Comparison of ENCODE assay signal across 20 cellular contexts in genomic region chr12:53034459-53034858, GRCh38. TPM values are rescaled to one million over a fixed set of nuclear protein-coding genes. Genes with fewer than 3 reads are reported as not detected.
DNase-seq lines count a peak whose midpoint lies in the region; ATAC-seq and TF ChIP-seq lines count a peak whose summit lies in the region.
"Had no signal": no experiment of that assay in that cellular context is flagged by ENCODE, and none has a peak within 500 bp of the region (broad histone marks: within the 10 kb centered on the region; RNA-seq: fewer than 3 reads in every experiment).

No MANE protein-coding gene starts in this region.

- H3K36me3 ChIP-seq in endodermal cell (ENCODE audit: control insufficient read depth, insufficient read depth, low read length), result peaks cover 85% of the 10 kb centered on the region
- H3K36me3 ChIP-seq in uterus, result peaks cover 0 to 3% of the 10 kb centered on the region in 2 donors

- no peak for DNase-seq in activated naive CD4-positive, alpha-beta T cell (lab: John Stamatoyannopoulos, UW)
- no peak for DNase-seq in activated CD4-positive, alpha-beta memory T cell treated with anti-CD3 and anti-CD28 coated beads for 36 hours
- DNase-seq in endodermal cell (peak; percentile 27), NCI-H1436 (lab: John Stamatoyannopoulos, UW) (no peak), RKO (ENCODE audit: low spot score) (no peak), uterus (no peak)
- DNase-seq in stimulated activated effector memory CD8-positive, alpha-beta T cell treated with anti-CD3 and anti-CD28 coated beads, Interleukin-12 subunit alpha, Interleukin-12 subunit beta, amount 100 ng/mL, for 72 hours (ENCODE audit: low spot score in 2 of 2), result no peak
- DNase-seq: activated CD4-positive, alpha-beta T cell treated with anti-CD3 and anti-CD28 coated beads, Interleukin-2, amount 10 ng/mL, durations not matched to agents 24 days and 14 days; amniotic stem cell; caudate nucleus; DND-41; effector CD4-positive, alpha-beta T cell; Kasumi-1; left lung; NCI-H1092; NCI-H510A treated with DMSO at 0.1 percent for 48 hours; SW 1271 had no signal

- 94 to 96% methylated on average over 7 to 8 of the region's 8 CpGs for WGBS in endodermal cell (ENCODE audit: insufficient coverage in 1 of 2, insufficient read length in 1 of 2), 2 experiments

- H3K9me3 ChIP-seq in endodermal cell (ENCODE audit: control insufficient read depth, low read length) (no peaks in the 10 kb centered on the region), uterus (no peaks in the 10 kb centered on the region)
- H3K9me3 ChIP-seq: left lung had no signal

- H3K4me1 ChIP-seq in endodermal cell (ENCODE audit: control insufficient read depth, insufficient read depth, low read length), result no peaks in the 10 kb centered on the region
- no peaks in the 10 kb centered on the region for H3K4me1 ChIP-seq in uterus

- no peak overlapping the region for H3K4me3 ChIP-seq in endodermal cell (ENCODE audit: low read length)
- H3K4me3 ChIP-seq in uterus, result no peak overlapping the region
- H3K4me3 ChIP-seq: left lung had no signal

- no peak for TF ChIP-seq POLR2A in uterus (IDR thresholded peaks at IDR 0.05)

- H3K4me1 Mint-ChIP-seq in activated naive CD4-positive, alpha-beta T cell treated with anti-CD3 and anti-CD28 coated beads, Interleukin-2, amount 50 U/mL, for 24 hours, result peaks cover 26% of the 10 kb centered on the region
- H3K4me1 Mint-ChIP-seq in activated CD4-positive, alpha-beta memory T cell treated with anti-CD3 and anti-CD28 coated beads for 36 hours (ENCODE audit: low read depth), result peaks cover 16% of the 10 kb centered on the region
- H3K4me1 Mint-ChIP-seq in endodermal cell, result no peaks in the 10 kb centered on the region
- H3K4me1 Mint-ChIP-seq in stimulated activated effector memory CD8-positive, alpha-beta T cell treated with anti-CD3 and anti-CD28 coated beads, Interleukin-12 subunit alpha, Interleukin-12 subunit beta, amount 100 ng/mL, for 72 hours, result peaks cover 6% of the 10 kb centered on the region

- peak overlapping the region; percentile 47 for H3K27ac Mint-ChIP-seq in activated naive CD4-positive, alpha-beta T cell treated with anti-CD3 and anti-CD28 coated beads, Interleukin-2, amount 50 U/mL, for 24 hours
- H3K27ac Mint-ChIP-seq in activated CD4-positive, alpha-beta memory T cell treated with anti-CD3 and anti-CD28 coated beads for 36 hours, result peak overlapping the region; percentile 57
- H3K27ac Mint-ChIP-seq in endodermal cell, result no peak overlapping the region
- peak overlapping the region; percentile 72 for H3K27ac Mint-ChIP-seq in stimulated activated effector memory CD8-positive, alpha-beta T cell treated with anti-CD3 and anti-CD28 coated beads, Interleukin-12 subunit alpha, Interleukin-12 subunit beta, amount 100 ng/mL, for 72 hours
- H3K27ac Mint-ChIP-seq: activated CD4-positive, alpha-beta T cell treated with anti-CD3 and anti-CD28 coated beads, Interleukin-2, amount 10 ng/mL, durations not matched to agents 24 days and 14 days; activated T-helper 2 cell treated with anti-CD3 and anti-CD28 coated beads, Interferon-gamma antibody, Interleukin-2, Interleukin-4, amounts not matched to agents 10 μg/mL and 5 μg/mL and 100 μg/mL, durations not matched to agents 14 hours and 24 hours and 36 hours had no signal

- H3K36me3 Mint-ChIP-seq in activated naive CD4-positive, alpha-beta T cell treated with anti-CD3 and anti-CD28 coated beads, Interleukin-2, amount 50 U/mL, for 24 hours, result peaks cover 17% of the 10 kb centered on the region
- peaks cover 62% of the 10 kb centered on the region for H3K36me3 Mint-ChIP-seq in activated CD4-positive, alpha-beta memory T cell treated with anti-CD3 and anti-CD28 coated beads for 36 hours
- peaks cover 80% of the 10 kb centered on the region for H3K36me3 Mint-ChIP-seq in endodermal cell (ENCODE audit: low read depth)
- peaks cover 100% of the 10 kb centered on the region for H3K36me3 Mint-ChIP-seq in stimulated activated effector memory CD8-positive, alpha-beta T cell treated with anti-CD3 and anti-CD28 coated beads, Interleukin-12 subunit alpha, Interleukin-12 subunit beta, amount 100 ng/mL, for 72 hours

- no peak for ATAC-seq in stimulated activated effector memory CD8-positive, alpha-beta T cell treated with anti-CD3 and anti-CD28 coated beads, Interleukin-12 subunit alpha, Interleukin-12 subunit beta, amount 100 ng/mL, for 72 hours
- ATAC-seq: left lung had no signal

- CTCF ChIA-PET in activated CD4-positive, alpha-beta memory T cell treated with anti-CD3 and anti-CD28 coated beads for 36 hours (lab: Charles Lee), result interaction anchor here (1.3 kb wide), 1 partner anchor 10 kb away, joined by 3 read pairs; no protein-coding TSS in a partner anchor

- H3K27me3 Mint-ChIP-seq in activated naive CD4-positive, alpha-beta T cell treated with anti-CD3 and anti-CD28 coated beads, Interleukin-2, amount 50 U/mL, for 24 hours, result no peaks in the 10 kb centered on the region
- H3K27me3 Mint-ChIP-seq in activated CD4-positive, alpha-beta memory T cell treated with anti-CD3 and anti-CD28 coated beads for 36 hours, result no peaks in the 10 kb centered on the region
- no peaks in the 10 kb centered on the region for H3K27me3 Mint-ChIP-seq in endodermal cell (ENCODE audit: insufficient read depth)
- H3K27me3 Mint-ChIP-seq: activated CD4-positive, alpha-beta T cell treated with anti-CD3 and anti-CD28 coated beads, Interleukin-2, amount 10 ng/mL, durations not matched to agents 24 days and 14 days had no signal

- H3K27ac ChIP-seq in endodermal cell (ENCODE audit: low read depth, low read length), result no peak overlapping the region
- no peak overlapping the region for H3K27ac ChIP-seq in uterus
- H3K27ac ChIP-seq: RWPE1 had no signal

- intact Hi-C loops in activated CD4-positive, alpha-beta memory T cell treated with anti-CD3 and anti-CD28 coated beads for 36 hours (cut with micrococcal nuclease), result no loop called here
- intact Hi-C loops in uterus (cut with DNase I; ENCODE audit: low total_unique reads), result no loop called here

- TF ChIP-seq CTCF in endodermal cell (conservative IDR thresholded peaks at IDR 0.05) (no peak), uterus (IDR thresholded peaks at IDR 0.05) (no peak)

- POLR2A ChIA-PET in activated CD4-positive, alpha-beta memory T cell treated with anti-CD3 and anti-CD28 coated beads for 36 hours (lab: Charles Lee), result no interaction called here

- no peak overlapping the region for H3K4me3 Mint-ChIP-seq in activated naive CD4-positive, alpha-beta T cell treated with anti-CD3 and anti-CD28 coated beads, Interleukin-2, amount 50 U/mL, for 24 hours
- no peak overlapping the region for H3K4me3 Mint-ChIP-seq in activated CD4-positive, alpha-beta memory T cell treated with anti-CD3 and anti-CD28 coated beads for 36 hours
- no peak overlapping the region for H3K4me3 Mint-ChIP-seq in endodermal cell
- H3K4me3 Mint-ChIP-seq in stimulated activated effector memory CD8-positive, alpha-beta T cell treated with anti-CD3 and anti-CD28 coated beads, Interleukin-12 subunit alpha, Interleukin-12 subunit beta, amount 100 ng/mL, for 72 hours, result no peak overlapping the region
- H3K4me3 Mint-ChIP-seq: activated CD4-positive, alpha-beta T cell treated with anti-CD3 and anti-CD28 coated beads, Interleukin-2, amount 10 ng/mL, durations not matched to agents 24 days and 14 days had no signal

- no peak overlapping the region for H3K9ac ChIP-seq in endodermal cell (ENCODE audit: extremely low read depth, low read length, poor library complexity, severe bottlenecking)

- H3K27me3 ChIP-seq in endodermal cell (ENCODE audit: control insufficient read depth, insufficient read depth, low read length, poor library complexity, severe bottlenecking) (no peaks in the 10 kb centered on the region), uterus (no peaks in the 10 kb centered on the region)
- H3K27me3 ChIP-seq: left lung had no signal

- H3K9me3 Mint-ChIP-seq in activated naive CD4-positive, alpha-beta T cell treated with anti-CD3 and anti-CD28 coated beads, Interleukin-2, amount 50 U/mL, for 24 hours, result no peaks in the 10 kb centered on the region
- H3K9me3 Mint-ChIP-seq in activated CD4-positive, alpha-beta memory T cell treated with anti-CD3 and anti-CD28 coated beads for 36 hours, result no peaks in the 10 kb centered on the region
- H3K9me3 Mint-ChIP-seq in endodermal cell, result no peaks in the 10 kb centered on the region
- no peaks in the 10 kb centered on the region for H3K9me3 Mint-ChIP-seq in stimulated activated effector memory CD8-positive, alpha-beta T cell treated with anti-CD3 and anti-CD28 coated beads, Interleukin-12 subunit alpha, Interleukin-12 subunit beta, amount 100 ng/mL, for 72 hours
- H3K9me3 Mint-ChIP-seq: activated CD4-positive, alpha-beta T cell treated with anti-CD3 and anti-CD28 coated beads, Interleukin-2, amount 10 ng/mL, durations not matched to agents 24 days and 14 days; activated T-helper 2 cell treated with anti-CD3 and anti-CD28 coated beads, Interferon-gamma antibody, Interleukin-2, Interleukin-4, amounts not matched to agents 10 μg/mL and 5 μg/mL and 100 μg/mL, durations not matched to agents 14 hours and 24 hours and 36 hours had no signal

RNA-seq across cellular contexts. Expression of gene TNS2, which starts 15.4 kb away (rescaled TPM):
- total RNA-seq in activated CD4-positive, alpha-beta memory T cell treated with anti-CD3 and anti-CD28 coated beads for 36 hours, result 1 to 10 TPM; 1.8 to 2.4 TPM
- 10 to 100 TPM; 10.2 to 12.6 TPM for total RNA-seq in endodermal cell
- polyA plus RNA-seq in endodermal cell (2013, experiment 1 of 2), result 9.5 TPM
- polyA plus RNA-seq in endodermal cell (2013, experiment 2 of 2), result 9.6 TPM
- 100 to 1,000 TPM in 2 of 4 donors, 10 to 100 TPM in 2; 64.0 to 394 (median 112) TPM for total RNA-seq in uterus

RNA-seq across cellular contexts. Expression of gene EIF4B, which starts 28.2 kb away (rescaled TPM):
- 100 to 1,000 TPM; 686 to 718 TPM for total RNA-seq in activated CD4-positive, alpha-beta memory T cell treated with anti-CD3 and anti-CD28 coated beads for 36 hours
- total RNA-seq in endodermal cell, result 100 to 1,000 TPM; 596 to 655 TPM
- polyA plus RNA-seq in endodermal cell (2013, experiment 1 of 2), result 388 TPM
- 341 TPM for polyA plus RNA-seq in endodermal cell (2013, experiment 2 of 2)
- 1,000 to 10,000 TPM in 1 of 4 donors, 100 to 1,000 TPM in 3; 388 to 1,076 (median 585) TPM for total RNA-seq in uterus

RNA-seq across cellular contexts. Expression of gene SPRYD3, which starts 44.7 kb away (rescaled TPM):
- 10 to 100 TPM; 32.8 to 35.4 TPM for total RNA-seq in activated CD4-positive, alpha-beta memory T cell treated with anti-CD3 and anti-CD28 coated beads for 36 hours
- 10 to 100 TPM; 13.0 to 18.4 TPM for total RNA-seq in endodermal cell
- 6.8 TPM for polyA plus RNA-seq in endodermal cell (2013, experiment 1 of 2)
- polyA plus RNA-seq in endodermal cell (2013, experiment 2 of 2), result 7.2 TPM
- 10 to 100 TPM; 15.9 to 75.5 (median 28.9) TPM for total RNA-seq in uterus

Comparison
In these comparisons a context has a peak if more than half of its experiments do, and no peak if none do; other contexts are left out.
1. RNA of gene TNS2, which starts 15.4 kb away (total RNA-seq): 64.0 to 394 TPM in uterus; 10.2 to 12.6 TPM in endodermal cell and 1.8 to 2.4 TPM in activated CD4-positive, alpha-beta memory T cell treated with anti-CD3 and anti-CD28 coated beads for 36 hours; every median in the first group is over 4 times any median in the second.